ENCODE assay signal across 1 cellular context in the genomic region with DNA sequence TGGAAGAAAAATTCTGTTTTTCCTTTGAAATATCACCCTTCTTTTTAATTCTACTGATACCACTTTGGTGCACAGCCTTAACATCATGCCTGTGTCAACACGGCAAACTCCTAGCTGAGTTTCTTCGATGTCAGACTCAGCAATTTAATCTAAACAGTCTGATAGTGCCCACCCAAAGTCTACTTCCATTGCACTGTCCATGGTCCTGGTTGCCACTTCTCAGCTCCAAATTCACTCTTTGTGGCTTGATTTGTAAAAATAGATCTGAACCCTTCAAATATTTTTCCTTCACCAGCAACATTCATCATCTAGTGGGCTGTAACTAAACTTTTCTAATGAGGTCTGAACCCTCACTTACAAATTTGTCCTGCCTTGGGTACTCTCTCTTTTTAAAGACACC.
TF ChIP-seq lines count a peak whose summit lies in the region.

No MANE protein-coding gene starts in this region.

TF ChIP-seq in IMR-90, 13 proteins besides CTCF, POLR2A, EP300 and RAD21 (continued from another document):
- TF ChIP-seq, protein P1, sequence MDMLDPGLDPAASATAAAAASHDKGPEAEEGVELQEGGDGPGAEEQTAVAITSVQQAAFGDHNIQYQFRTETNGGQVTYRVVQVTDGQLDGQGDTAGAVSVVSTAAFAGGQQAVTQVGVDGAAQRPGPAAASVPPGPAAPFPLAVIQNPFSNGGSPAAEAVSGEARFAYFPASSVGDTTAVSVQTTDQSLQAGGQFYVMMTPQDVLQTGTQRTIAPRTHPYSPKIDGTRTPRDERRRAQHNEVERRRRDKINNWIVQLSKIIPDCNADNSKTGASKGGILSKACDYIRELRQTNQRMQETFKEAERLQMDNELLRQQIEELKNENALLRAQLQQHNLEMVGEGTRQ (IDR thresholded peaks at IDR 0.05; ENCODE audit: low read depth, low read length), result no peak
- no peak for TF ChIP-seq MXI1 (IDR thresholded peaks at IDR 0.05; ENCODE audit: borderline replicate concordance, low read depth, low read length)
- no peak for TF ChIP-seq BHLHE40 (IDR thresholded peaks at IDR 0.05; ENCODE audit: low read depth, low read length)
- TF ChIP-seq MAFK (IDR thresholded peaks at IDR 0.05; ENCODE audit: low read depth, low read length), result no peak
